In the genomic region with DNA sequence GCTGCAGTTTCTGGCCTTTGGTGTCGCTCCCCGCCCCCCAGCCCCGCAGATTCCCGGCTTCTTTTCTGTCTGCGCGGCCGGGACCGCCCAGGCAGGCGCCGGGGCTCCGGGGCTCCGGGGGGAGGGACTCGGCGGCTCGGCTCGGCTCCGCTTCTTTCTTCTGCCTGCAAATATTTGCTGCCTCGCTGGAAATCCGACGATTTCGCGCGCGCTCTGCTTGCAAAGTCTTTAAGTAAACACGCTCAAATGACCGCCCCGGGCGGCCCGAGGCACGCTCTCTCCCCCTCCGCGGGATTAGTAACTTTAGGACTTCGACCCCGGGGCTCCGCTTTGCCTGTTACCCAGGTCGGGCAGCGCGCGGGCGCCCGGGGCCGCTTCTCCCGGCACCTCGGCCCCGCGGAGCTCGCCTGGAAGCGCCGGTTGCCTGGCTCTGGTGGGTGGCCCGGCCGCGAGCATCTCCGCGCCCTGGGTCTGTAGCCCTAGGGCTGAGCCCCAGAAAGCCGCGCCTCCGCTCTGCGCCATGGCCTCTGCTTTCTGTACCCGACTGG, we compare ENCODE assay signal across 8 cellular contexts. TPM values are rescaled to one million over a fixed set of nuclear protein-coding genes. Genes with fewer than 3 reads are reported as not detected.
DNase-seq lines count a peak whose midpoint lies in the region; ATAC-seq and TF ChIP-seq lines count a peak whose summit lies in the region.

No MANE protein-coding gene starts in this region.

- intact Hi-C loops in dorsolateral prefrontal cortex (cut with DNase I), result no loop called here

- peaks cover 0 to 10% (median 8%) of the 10 kb centered on the region in 11 experiments; a peak in 14 of 22 replicates for H3K9me3 ChIP-seq in BLaER1 treated with 17β-estradiol and CSF1 and Interleukin-3, amounts not matched to agents 10 nM and 100 nM (replicated peaks in 1 of 11)

- H3K27ac ChIP-seq in BLaER1 treated with 17β-estradiol and CSF1 and Interleukin-3, amounts not matched to agents 10 nM and 100 nM, result no peak overlapping the region
- H3K27ac ChIP-seq in dorsolateral prefrontal cortex, result no peak overlapping the region

- no peak overlapping the region for H3K27ac Mint-ChIP-seq in IgD-negative memory B cell
- peak overlapping the region in 1 of 10 donors; percentile 65 for H3K27ac Mint-ChIP-seq in naive thymus-derived CD8-positive, alpha-beta T cell

- DNase-seq in dorsolateral prefrontal cortex (no peak), kidney glomerular epithelial cell (lab: John Stamatoyannopoulos, UW) (no peak)
- DNase-seq in naive thymus-derived CD8-positive, alpha-beta T cell, result peak in 4 of 10 donors; percentile 32 to 49 (median 46)
- DNase-seq in stimulated activated CD4-positive, alpha-beta T cell treated with anti-CD3 and anti-CD28 coated beads, Interleukin-1b, Interleukin-23, amount 100 ng/mL, for 48 hours, result no peak

- H3K4me3 ChIP-seq in BLaER1 treated with 17β-estradiol and CSF1 and Interleukin-3, amounts not matched to agents 10 nM and 100 nM, result peak overlapping the region; percentile 13 to 62 (median 48)
- peak overlapping the region in 55 of 59 donors; percentile 3 to 64 (median 35) for H3K4me3 ChIP-seq in dorsolateral prefrontal cortex

- TF ChIP-seq CTCF in dorsolateral prefrontal cortex (IDR thresholded peaks at IDR 0.05 in 54 of 56, conservative IDR thresholded peaks at IDR 0.05 in 2 of 56; ENCODE audit: low read depth in 1 of 56, partially characterized antibody in 56 of 56), result no peak

- POLR2A ChIA-PET in naive thymus-derived CD8-positive, alpha-beta T cell (lab: Charles Lee), result interaction anchor here (1.2 to 3.8 kb wide), 2 partner anchors 9 to 353 kb away, joined by 3 to 20 read pairs; no protein-coding TSS in a partner anchor

- peaks cover 20 to 35% (median 23%) of the 10 kb centered on the region in 3 donors for H3K4me1 Mint-ChIP-seq in IgD-negative memory B cell
- H3K4me1 Mint-ChIP-seq in naive thymus-derived CD8-positive, alpha-beta T cell, result peaks cover 24 to 77% (median 49%) of the 10 kb centered on the region in 4 donors

- H3K4me3 Mint-ChIP-seq in IgD-negative memory B cell, result peak overlapping the region in 3 of 4 donors; percentile 47 to 83 (median 74)
- H3K4me3 Mint-ChIP-seq in naive thymus-derived CD8-positive, alpha-beta T cell, result peak overlapping the region; percentile 57 to 93 (median 76)

- peaks cover 2% of the 10 kb centered on the region for H3K36me3 Mint-ChIP-seq in IgD-negative memory B cell
- H3K36me3 Mint-ChIP-seq in naive thymus-derived CD8-positive, alpha-beta T cell, result peaks cover 0 to 7% (median 0%) of the 10 kb centered on the region in 3 donors

- H3K27me3 Mint-ChIP-seq in IgD-negative memory B cell, result peaks cover 62% of the 10 kb centered on the region
- H3K27me3 Mint-ChIP-seq in naive thymus-derived CD8-positive, alpha-beta T cell, result peaks cover 26 to 55% (median 49%) of the 10 kb centered on the region in 5 donors

- peaks cover 25 to 46% (median 30%) of the 10 kb centered on the region in 10 experiments; a peak in 19 of 20 replicates for H3K4me1 ChIP-seq in BLaER1 treated with 17β-estradiol and CSF1 and Interleukin-3, amounts not matched to agents 10 nM and 100 nM

- H3K4me2 ChIP-seq in BLaER1 treated with 17β-estradiol and CSF1 and Interleukin-3, amounts not matched to agents 10 nM and 100 nM, result peak overlapping the region; percentile 68 to 92 (median 77)

- H4K20me1 ChIP-seq in BLaER1 treated with 17β-estradiol and CSF1 and Interleukin-3, amounts not matched to agents 10 nM and 100 nM, result peaks cover 0 to 95% (median 74%) of the 10 kb centered on the region in 11 experiments; a peak in 19 of 22 replicates

- H3K9me3 Mint-ChIP-seq in IgD-negative memory B cell, result peaks cover 0 to 11% (median 0%) of the 10 kb centered on the region in 3 donors
- peaks cover 0 to 4% (median 0%) of the 10 kb centered on the region in 9 donors for H3K9me3 Mint-ChIP-seq in naive thymus-derived CD8-positive, alpha-beta T cell

- no peaks in the 10 kb centered on the region for H3K36me3 ChIP-seq in BLaER1 treated with 17β-estradiol and CSF1 and Interleukin-3, amounts not matched to agents 10 nM and 100 nM

- peaks cover 99 to 100% (median 100%) of the 10 kb centered on the region in 11 experiments for H3K27me3 ChIP-seq in BLaER1 treated with 17β-estradiol and CSF1 and Interleukin-3, amounts not matched to agents 10 nM and 100 nM
- H3K27me3 ChIP-seq in dorsolateral prefrontal cortex, result peaks cover 45 to 100% (median 99%) of the 10 kb centered on the region in 45 donors

- peak overlapping the region in 2 of 11 experiments; percentile 2 to 34; a peak in 1 of 22 replicates for H3K9ac ChIP-seq in BLaER1 treated with 17β-estradiol and CSF1 and Interleukin-3, amounts not matched to agents 10 nM and 100 nM

- ATAC-seq in naive thymus-derived CD8-positive, alpha-beta T cell, result no peak
- no peak for ATAC-seq in GM19351 (IDR thresholded peaks at IDR 0.05; ENCODE audit: unreplicated experiment)
- no peak for ATAC-seq in HG03457 (IDR thresholded peaks at IDR 0.05; ENCODE audit: unreplicated experiment)

RNA-seq across cellular contexts. Expression of gene GATA3, which starts 3.9 kb away (rescaled TPM):
- 2.0 TPM for polyA plus RNA-seq in IgD-negative memory B cell
- under 1 TPM in 8 of 120 experiments, not detected in 112; 0.17 to 0.72 (median 0.28) TPM for total RNA-seq in dorsolateral prefrontal cortex
- total RNA-seq in naive thymus-derived CD8-positive, alpha-beta T cell, result 10 to 100 TPM; 23.5 to 23.9 TPM
- polyA plus RNA-seq in naive thymus-derived CD8-positive, alpha-beta T cell, result 10 to 100 TPM; 20.5 to 27.7 (median 23.9) TPM

Comparison
In these comparisons a context has a peak if more than half of its experiments do, and no peak if none do; other contexts are left out.
1. RNA of gene GATA3, which starts 3.9 kb away (total RNA-seq): 23.5 to 23.9 TPM in naive thymus-derived CD8-positive, alpha-beta T cell; 0.17 to 0.72 TPM in dorsolateral prefrontal cortex; every median in the first group is over 10 times any median in the second.